In genomic region chr11:103800406-103801114, GRCh38 we compare ENCODE assay signal across 15 cellular contexts.
DNase-seq lines count a peak whose midpoint lies in the region; FAIRE-seq and TF ChIP-seq lines count a peak whose summit lies in the region.
"Had no signal": no experiment of that assay in that cellular context is flagged by ENCODE, and none has a peak within 500 bp of the region (broad histone marks: within the 10 kb centered on the region; RNA-seq: fewer than 3 reads in every experiment).

No MANE protein-coding gene starts in this region.

- no peaks in the 10 kb centered on the region for H4K20me1 ChIP-seq in H1 (replicated peaks in 1 of 2; ENCODE audit: control insufficient read depth in 1 of 2, insufficient read depth in 2 of 2, low read length in 2 of 2)

- H3K4ac ChIP-seq in H1 (replicated peaks; ENCODE audit: insufficient read length, low read depth, low read length): peak overlapping the region; percentile 49
- peak overlapping the region; percentile 54 to 73 for H3K4ac ChIP-seq in mesenchymal stem cell (ENCODE audit: low read depth in 1 of 2, low read length in 2 of 2)

- DNase-seq in T-helper 1 cell: no peak
- no peak for DNase-seq in H1 (ENCODE audit: low read depth in 1 of 2, low spot score in 2 of 2)
- peak; percentile 18 for DNase-seq in mesenchymal stem cell
- no peak for DNase-seq in NCI-H1436 treated with DMSO at 0.1 percent for 48 hours (lab: John Stamatoyannopoulos, UW)
- no peak for DNase-seq in activated CD4-positive, alpha-beta T cell treated with anti-CD3 and anti-CD28 coated beads, Interleukin-2, amount 10 ng/mL, durations not matched to agents 24 days and 14 days
- no peak for DNase-seq in NCI-H146 (lab: John Stamatoyannopoulos, UW)
- no peak for DNase-seq in NK-92 treated with Interleukin-12 subunit alpha and Interleukin-12 subunit beta, amount 100 ng/mL, for 24 hours (lab: John Stamatoyannopoulos, UW)
- DNase-seq: activated B cell treated with CpG ODN at 0.5 μM for 24 hours; activated naive CD8-positive, alpha-beta T cell treated with anti-CD3 and anti-CD28 coated beads, Interleukin-2, amount 50 U/mL, for 24 hours; NCI-H1694 treated with DMSO at 0.1 percent for 48 hours; SHP77 treated with DMSO at 0.1 percent for 48 hours had no signal

- no peak overlapping the region for H3K56ac ChIP-seq in H1 (replicated peaks; ENCODE audit: insufficient read length, low read depth, low read length)

- peak overlapping the region; percentile 46 for H3K27ac Mint-ChIP-seq in T-helper 1 cell treated with Interleukin-12 subunit alpha and Interleukin-12 subunit beta and Interleukin-4 antibody, amounts not matched to agents 30 μg/mL and 1 μg/mL, for 36 hours
- no peak overlapping the region for H3K27ac Mint-ChIP-seq in activated CD4-positive, alpha-beta T cell treated with anti-CD3 and anti-CD28 coated beads, Interleukin-2, amount 10 ng/mL, durations not matched to agents 24 days and 14 days
- H3K27ac Mint-ChIP-seq: activated B cell treated with CpG ODN at 0.5 μM for 24 hours; activated naive CD8-positive, alpha-beta T cell treated with anti-CD3 and anti-CD28 coated beads, Interleukin-2, amount 50 U/mL, for 24 hours; natural killer cell treated with Interleukin-12 subunit alpha and Interleukin-12 subunit beta and Interleukin-15 and Interleukin-18, amount 100 ng/mL, for 72 hours had no signal

- no peaks in the 10 kb centered on the region for H3K9me3 Mint-ChIP-seq in T-helper 1 cell treated with Interleukin-12 subunit alpha and Interleukin-12 subunit beta and Interleukin-4 antibody, amounts not matched to agents 30 μg/mL and 1 μg/mL, for 36 hours
- H3K9me3 Mint-ChIP-seq in activated CD4-positive, alpha-beta T cell treated with anti-CD3 and anti-CD28 coated beads, Interleukin-2, amount 10 ng/mL, durations not matched to agents 24 days and 14 days: no peaks in the 10 kb centered on the region
- H3K9me3 Mint-ChIP-seq: activated B cell treated with CpG ODN at 0.5 μM for 24 hours; activated naive CD8-positive, alpha-beta T cell treated with anti-CD3 and anti-CD28 coated beads, Interleukin-2, amount 50 U/mL, for 24 hours; natural killer cell treated with Interleukin-12 subunit alpha and Interleukin-12 subunit beta and Interleukin-15 and Interleukin-18, amount 100 ng/mL, for 72 hours had no signal

- H3K14ac ChIP-seq in H1 (ENCODE audit: insufficient read length) (no peak overlapping the region), mesenchymal stem cell (ENCODE audit: low read length in 2 of 2) (peak overlapping the region in 1 of 2 experiments; percentile 38)

- H3K36me3 Mint-ChIP-seq in T-helper 1 cell treated with Interleukin-12 subunit alpha and Interleukin-12 subunit beta and Interleukin-4 antibody, amounts not matched to agents 30 μg/mL and 1 μg/mL, for 36 hours (ENCODE audit: low read depth): no peaks in the 10 kb centered on the region
- H3K36me3 Mint-ChIP-seq in activated CD4-positive, alpha-beta T cell treated with anti-CD3 and anti-CD28 coated beads, Interleukin-2, amount 10 ng/mL, durations not matched to agents 24 days and 14 days (ENCODE audit: low read depth): no peaks in the 10 kb centered on the region
- H3K36me3 Mint-ChIP-seq: natural killer cell treated with Interleukin-12 subunit alpha and Interleukin-12 subunit beta and Interleukin-15 and Interleukin-18, amount 100 ng/mL, for 72 hours had no signal

- H3K9me3 ChIP-seq in H1 (ENCODE audit: insufficient read depth in 2 of 2, low read depth in 1 of 2, low read length in 1 of 2) (no peaks in the 10 kb centered on the region), mesenchymal stem cell (ENCODE audit: control insufficient read depth, low read length) (no peaks in the 10 kb centered on the region)
- H3K9me3 ChIP-seq: A549 had no signal

- no peak for TF ChIP-seq POLR2A in H1 (IDR thresholded peaks at IDR 0.05; ENCODE audit: control extremely low read depth in 1 of 2, low read depth in 2 of 2, low read length in 2 of 2)

- H4K8ac ChIP-seq in H1 (ENCODE audit: extremely low read depth, insufficient read depth, low read length) (no peak overlapping the region; the same call in 1 of the 2 replicates), mesenchymal stem cell (ENCODE audit: low read length) (peak overlapping the region; percentile 84)

- no peak overlapping the region for H3K4me3 ChIP-seq in H1 (ENCODE audit: extremely low read depth in 1 of 4, insufficient read depth in 2 of 4, low read depth in 3 of 4, low read length in 4 of 4)
- H3K4me3 ChIP-seq in mesenchymal stem cell (ENCODE audit: insufficient read depth in 1 of 2, low read depth in 1 of 2, low read length in 2 of 2): no peak overlapping the region
- H3K4me3 ChIP-seq: A549 had no signal

- CTCF ChIA-PET in H1 (lab: Charles Lee; ENCODE audit: partially characterized antibody): interaction anchor here (0.6 to 1.2 kb wide), 4 partner anchors 9 to 164 kb away, joined by 3 read pairs; no protein-coding TSS in a partner anchor

- H3K27me3 ChIP-seq in H1 (replicated peaks in 1 of 4; ENCODE audit: control insufficient read depth in 3 of 4, extremely low read depth in 1 of 4, insufficient read depth in 3 of 4, low read length in 3 of 4) (no peaks in the 10 kb centered on the region), mesenchymal stem cell (ENCODE audit: control insufficient read depth in 1 of 2, insufficient read depth in 1 of 2, low read length in 2 of 2) (no peaks in the 10 kb centered on the region)

- TF ChIP-seq CTCF in H1 (IDR thresholded peaks at IDR 0.05; ENCODE audit: control extremely low read depth in 1 of 3, insufficient read depth in 1 of 3, low read depth in 1 of 3, low read length in 3 of 3): peak in 2 of 3 experiments; percentile 14 to 35; a peak in 2 of 4 replicates

- no peak overlapping the region for H3K18ac ChIP-seq in H1 (ENCODE audit: extremely low read depth, low read length)
- H3K18ac ChIP-seq in mesenchymal stem cell (ENCODE audit: low read depth in 1 of 2, low read length in 2 of 2): peak overlapping the region; percentile 56 to 84

- FAIRE-seq in H1 (lab: Jason Lieb, UNC): no peak
- FAIRE-seq: A549, keratinocyte had no signal

- no peak overlapping the region for H2BK12ac ChIP-seq in H1 (ENCODE audit: low read depth, low read length)
- peak overlapping the region in 1 of 2 experiments; percentile 83 for H2BK12ac ChIP-seq in mesenchymal stem cell (ENCODE audit: low read length in 2 of 2)

- 0 out of 4 replicates have a peak, but pooled peaks of 1 of the 2 experiments have one; percentile 2 for TF ChIP-seq RAD21 in H1 (IDR thresholded peaks at IDR 0.05 in 1 of 2, conservative IDR thresholded peaks at IDR 0.05 in 1 of 2; ENCODE audit: low read depth in 2 of 2, low read length in 2 of 2)

- H2BK15ac ChIP-seq in H1 (ENCODE audit: low read length) (no peak overlapping the region), mesenchymal stem cell (ENCODE audit: low read depth, poor library complexity, severe bottlenecking) (peak overlapping the region; percentile 39)

- H3K79me1 ChIP-seq in H1 (ENCODE audit: low read depth, low read length): no peaks in the 10 kb centered on the region
- H3K79me1 ChIP-seq in mesenchymal stem cell (replicated peaks; ENCODE audit: low read length, poor library complexity, severe bottlenecking): no peaks in the 10 kb centered on the region

- 83% methylated on average over 9 of the region's 9 CpGs; no CpG with 5 or more reads in 1 of the 2 experiments for WGBS in H1 (ENCODE audit: extremely low coverage in 1 of 2, insufficient coverage in 1 of 2, insufficient read length in 1 of 2, insufficient replicate concordance in 2 of 2, low coverage in 1 of 2, low lambda C conversion rate in 2 of 2, missing lambda C conversion rate in 1 of 2), 2 experiments
- 59% methylated on average over 9 of the region's 9 CpGs for WGBS in mesenchymal stem cell

- H3K36me3 ChIP-seq in H1 (ENCODE audit: control insufficient read depth in 2 of 4, insufficient read depth in 4 of 4, low read length in 3 of 4) (no peaks in the 10 kb centered on the region), mesenchymal stem cell (ENCODE audit: control insufficient read depth in 1 of 2, insufficient read depth in 2 of 2, low read depth in 1 of 2, low read length in 2 of 2) (no peaks in the 10 kb centered on the region)

- H3K27ac ChIP-seq in H1 (ENCODE audit: low read depth, low read length) (no peak overlapping the region), mesenchymal stem cell (ENCODE audit: low read length, poor library complexity, severe bottlenecking) (no peak overlapping the region)

- no peak overlapping the region for H3K4me2 ChIP-seq in H1 (ENCODE audit: insufficient read depth in 1 of 2, low read depth in 2 of 2, low read length in 2 of 2)
- no peak overlapping the region for H3K4me2 ChIP-seq in mesenchymal stem cell (ENCODE audit: low read length, poor library complexity, severe bottlenecking)
- H3K4me2 ChIP-seq: A549 had no signal

- H2AFZ ChIP-seq in H1 (ENCODE audit: low read length): peak overlapping the region; percentile 67
- peak overlapping the region; percentile 64 for H2AFZ ChIP-seq in mesenchymal stem cell (ENCODE audit: low read depth, low read length)

- POLR2A ChIA-PET in H1 (lab: Charles Lee; ENCODE audit: partially characterized antibody): no interaction called here

- H3K9ac ChIP-seq in H1 (replicated peaks in 1 of 4; ENCODE audit: extremely low read depth in 1 of 4, low read depth in 3 of 4, low read length in 3 of 4): no peak overlapping the region
- no peak overlapping the region for H3K9ac ChIP-seq in mesenchymal stem cell (ENCODE audit: low read length)

- no peak overlapping the region for H2BK120ac ChIP-seq in H1 (replicated peaks; ENCODE audit: low read depth, low read length)
- H2BK120ac ChIP-seq in mesenchymal stem cell (ENCODE audit: low read depth, low read length): no peak overlapping the region

- no peak overlapping the region for H2BK20ac ChIP-seq in H1 (ENCODE audit: low read length)

- H3K4me1 Mint-ChIP-seq in T-helper 1 cell treated with Interleukin-12 subunit alpha and Interleukin-12 subunit beta and Interleukin-4 antibody, amounts not matched to agents 30 μg/mL and 1 μg/mL, for 36 hours (ENCODE audit: low read depth): no peaks in the 10 kb centered on the region
- no peaks in the 10 kb centered on the region for H3K4me1 Mint-ChIP-seq in activated CD4-positive, alpha-beta T cell treated with anti-CD3 and anti-CD28 coated beads, Interleukin-2, amount 10 ng/mL, durations not matched to agents 24 days and 14 days
- H3K4me1 Mint-ChIP-seq: activated B cell treated with CpG ODN at 0.5 μM for 24 hours; activated naive CD8-positive, alpha-beta T cell treated with anti-CD3 and anti-CD28 coated beads, Interleukin-2, amount 50 U/mL, for 24 hours had no signal

- H3K23ac ChIP-seq in H1 (ENCODE audit: insufficient read length) (no peak overlapping the region), mesenchymal stem cell (ENCODE audit: low read length in 2 of 2) (no peak overlapping the region)

- H2BK5ac ChIP-seq in H1 (ENCODE audit: low read depth, low read length) (peak overlapping the region; percentile 74; the same call in 1 of the 2 replicates), mesenchymal stem cell (ENCODE audit: low read depth, low read length, poor library complexity, severe bottlenecking) (peak overlapping the region; percentile 33)

- H3K4me3 Mint-ChIP-seq in T-helper 1 cell treated with Interleukin-12 subunit alpha and Interleukin-12 subunit beta and Interleukin-4 antibody, amounts not matched to agents 30 μg/mL and 1 μg/mL, for 36 hours: no peak overlapping the region
- no peak overlapping the region for H3K4me3 Mint-ChIP-seq in activated CD4-positive, alpha-beta T cell treated with anti-CD3 and anti-CD28 coated beads, Interleukin-2, amount 10 ng/mL, durations not matched to agents 24 days and 14 days
- H3K4me3 Mint-ChIP-seq: activated B cell treated with CpG ODN at 0.5 μM for 24 hours; activated naive CD8-positive, alpha-beta T cell treated with anti-CD3 and anti-CD28 coated beads, Interleukin-2, amount 50 U/mL, for 24 hours; natural killer cell treated with Interleukin-12 subunit alpha and Interleukin-12 subunit beta and Interleukin-15 and Interleukin-18, amount 100 ng/mL, for 72 hours had no signal

- TF ChIP-seq EP300 in H1 (IDR thresholded peaks at IDR 0.05; ENCODE audit: borderline replicate concordance in 1 of 2, low read depth in 2 of 2, low read length in 2 of 2): no peak

- no peaks in the 10 kb centered on the region for H3K27me3 Mint-ChIP-seq in T-helper 1 cell treated with Interleukin-12 subunit alpha and Interleukin-12 subunit beta and Interleukin-4 antibody, amounts not matched to agents 30 μg/mL and 1 μg/mL, for 36 hours (ENCODE audit: low read depth)
- no peaks in the 10 kb centered on the region for H3K27me3 Mint-ChIP-seq in activated CD4-positive, alpha-beta T cell treated with anti-CD3 and anti-CD28 coated beads, Interleukin-2, amount 10 ng/mL, durations not matched to agents 24 days and 14 days
- H3K27me3 Mint-ChIP-seq: activated B cell treated with CpG ODN at 0.5 μM for 24 hours; activated naive CD8-positive, alpha-beta T cell treated with anti-CD3 and anti-CD28 coated beads, Interleukin-2, amount 50 U/mL, for 24 hours had no signal

- no peaks in the 10 kb centered on the region for H3K23me2 ChIP-seq in H1 (ENCODE audit: low read depth, low read length)

- intact Hi-C loops in activated CD4-positive, alpha-beta T cell treated with anti-CD3 and anti-CD28 coated beads, Interleukin-2, amount 10 ng/mL, durations not matched to agents 24 days and 14 days (cut with micrococcal nuclease): no loop called here

- no peak overlapping the region for H4K5ac ChIP-seq in H1 (ENCODE audit: insufficient read length, low read depth, low read length)

- no peaks in the 10 kb centered on the region for H3K79me2 ChIP-seq in H1 (ENCODE audit: control insufficient read depth in 1 of 2, insufficient read depth in 2 of 2, low read length in 2 of 2)

- peaks cover 0 to 7% (median 0%) of the 10 kb centered on the region in 4 experiments; a peak in 1 of 7 replicates for H3K4me1 ChIP-seq in H1 (replicated peaks in 1 of 4; ENCODE audit: control insufficient read depth in 3 of 4, insufficient read depth in 4 of 4, low read length in 3 of 4)
- H3K4me1 ChIP-seq in mesenchymal stem cell (ENCODE audit: control insufficient read depth, insufficient read depth, low read depth, low read length): no peaks in the 10 kb centered on the region

- no peak overlapping the region for H2AK5ac ChIP-seq in H1 (ENCODE audit: low read depth, low read length)
- peak overlapping the region; percentile 82 for H2AK5ac ChIP-seq in mesenchymal stem cell (ENCODE audit: low read length, severe bottlenecking)

- no peak overlapping the region for H4K91ac ChIP-seq in H1 (replicated peaks; ENCODE audit: insufficient read length, low read length)
- peak overlapping the region; percentile 28 for H4K91ac ChIP-seq in mesenchymal stem cell (ENCODE audit: low read length)
